Comparison of ENCODE assay signal across 24 cellular contexts in the genomic region with DNA sequence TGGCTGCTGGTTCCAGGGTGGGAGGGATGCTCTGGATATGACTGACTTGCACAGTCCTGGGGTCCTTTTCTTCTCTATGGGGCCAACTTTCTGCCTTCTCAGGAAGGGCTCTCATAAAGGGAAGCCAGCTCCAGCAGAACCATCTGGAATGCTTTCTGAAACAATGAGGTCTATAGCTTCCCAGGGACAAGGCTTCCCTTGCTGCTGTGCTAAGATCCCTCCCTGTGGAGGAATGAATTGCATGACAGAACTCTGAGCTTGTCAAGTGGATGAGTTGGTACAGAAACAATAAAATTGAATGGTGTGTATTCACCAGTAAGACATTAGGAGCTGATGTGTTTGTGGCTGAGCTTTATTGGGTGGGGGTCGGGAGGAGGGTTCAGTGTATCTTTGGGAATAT. TPM values are rescaled to one million over a fixed set of nuclear protein-coding genes. Genes with fewer than 3 reads are reported as not detected.
"Had no signal": no experiment of that assay in that cellular context is flagged by ENCODE, and none has a peak within 500 bp of the region (broad histone marks: within the 10 kb centered on the region; RNA-seq: fewer than 3 reads in every experiment).

No MANE protein-coding gene starts in this region.

- H3K4me1 ChIP-seq: right lobe of liver, upper lobe of right lung, uterus had no signal

- H3K4me3 Mint-ChIP-seq: naive thymus-derived CD8-positive, alpha-beta T cell; nephron progenitor cell had no signal

- H3K9me3 Mint-ChIP-seq: naive thymus-derived CD8-positive, alpha-beta T cell had no signal

- H3K4me3 ChIP-seq: esophagus squamous epithelium, heart left ventricle, hepatocyte, ovary, right lobe of liver, stomach, thoracic aorta, tibial nerve, upper lobe of right lung, uterus had no signal

- H3K9me3 ChIP-seq: esophagus squamous epithelium, heart left ventricle, ovary, right lobe of liver, stomach, thoracic aorta, tibial nerve, upper lobe of right lung, uterus had no signal

- ATAC-seq: left lobe of liver; naive thymus-derived CD8-positive, alpha-beta T cell; right lobe of liver; upper lobe of right lung had no signal

- H3K36me3 ChIP-seq: esophagus squamous epithelium, ovary, right lobe of liver, upper lobe of right lung, uterus had no signal

- H3K27ac ChIP-seq: hepatocyte, ovary, right lobe of liver, stomach, thoracic aorta, tibial nerve, upper lobe of right lung, uterus had no signal

- H3K27me3 Mint-ChIP-seq: naive thymus-derived CD8-positive, alpha-beta T cell had no signal

- DNase-seq: central memory CD4-positive, alpha-beta T cell; dermis blood vessel endothelial cell; effector memory CD4-positive, alpha-beta T cell; erythroblast; esophagus squamous epithelium; heart left ventricle; kidney; mesendoderm; naive thymus-derived CD8-positive, alpha-beta T cell; nephron progenitor cell; occipital lobe; ovary; right lobe of liver; small intestine; stimulated activated CD4-positive, alpha-beta T cell treated with anti-CD3 and anti-CD28 coated beads, Interleukin-15, amount 100 ng/mL, for 24 hours; stimulated activated CD4-positive, alpha-beta T cell treated with anti-CD3 and anti-CD28 coated beads, Interleukin-2, amount 100 ng/mL, for 48 hours; stimulated activated naive CD4-positive, alpha-beta T cell treated with Interleukin-2 at 50 U/mL for 16 hours; stomach; upper lobe of right lung; uterus had no signal

- H3K27ac Mint-ChIP-seq: naive thymus-derived CD8-positive, alpha-beta T cell; nephron progenitor cell had no signal

- H3K27me3 ChIP-seq: esophagus squamous epithelium, heart left ventricle, hepatocyte, ovary, right lobe of liver, stomach, tibial nerve, upper lobe of right lung, uterus had no signal

RNA-seq across cellular contexts. Expression of a gene that starts 19.8 kb away (rescaled TPM):
- polyA plus RNA-seq: naive thymus-derived CD8-positive, alpha-beta T cell had no signal
